8 cellular contexts compared by ENCODE assay signal in the genomic region with DNA sequence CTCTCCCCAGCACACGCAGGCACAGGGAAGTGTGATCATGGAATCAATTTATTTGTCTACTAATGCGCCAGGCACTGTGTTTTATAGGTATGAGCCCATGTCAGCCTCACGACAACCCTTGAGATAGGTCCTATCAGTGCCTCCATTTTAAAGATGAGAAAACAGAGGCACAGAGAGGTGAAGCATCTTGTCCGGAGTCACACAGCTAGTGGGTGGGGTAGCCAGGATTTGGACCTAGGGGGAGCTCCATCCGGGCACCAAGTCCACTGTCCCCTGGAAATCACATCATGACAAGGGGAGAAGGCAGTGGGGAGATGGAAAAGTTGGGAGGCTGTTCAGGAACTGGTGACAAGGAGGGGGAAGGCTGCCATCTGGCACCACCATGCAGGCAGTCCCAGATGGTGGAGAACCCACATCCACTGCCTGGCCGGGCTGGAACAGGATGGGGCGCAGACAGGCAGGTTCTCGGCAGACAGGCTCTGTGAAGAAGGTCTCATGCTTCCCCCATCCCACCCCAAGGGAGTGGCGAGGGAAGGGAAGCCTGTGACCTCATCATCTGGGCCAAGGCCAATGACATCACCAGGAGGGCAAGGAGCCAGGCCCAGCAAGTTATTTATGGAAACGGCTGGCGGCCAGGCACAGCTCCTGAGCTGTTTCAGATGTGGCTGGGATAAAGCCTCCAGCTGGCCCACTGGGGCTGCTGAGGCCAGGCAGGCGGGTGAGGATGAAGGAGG.
A peak's percentile ranks its signal among the peaks of the same experiment; 100 is the strongest.
DNase-seq lines count a peak whose midpoint lies in the region; ATAC-seq, FAIRE-seq and TF ChIP-seq lines count a peak whose summit lies in the region.

No MANE protein-coding gene starts in this region.

- no peaks in the 10 kb centered on the region for H3K79me2 ChIP-seq in PC-3 (ENCODE audit: low read length)

- intact Hi-C loops in PC-3 (cut with micrococcal nuclease) = no loop called here
- intact Hi-C loops in pancreas (cut with DNase I) = no loop called here
- intact Hi-C loops in CD14-positive monocyte (cut with micrococcal nuclease) = no loop called here

- H3K4me3 Mint-ChIP-seq in CD14-positive monocyte = peak overlapping the region in 1 of 2 donors; percentile 54

- POLR2A ChIA-PET in PC-3 (lab: Charles Lee; ENCODE audit: unreplicated experiment) = no interaction called here

- H3K36me3 ChIP-seq in PC-3 (ENCODE audit: low read depth, low read length) (no peaks in the 10 kb centered on the region), pancreas (no peaks in the 10 kb centered on the region)

- CTCF ChIA-PET in PC-3 (lab: Charles Lee) = no interaction called here

- H3F3A ChIP-seq in PC-3 (ENCODE audit: low read length, unreplicated experiment) = no peaks in the 10 kb centered on the region

- H3K4me1 Mint-ChIP-seq in CD14-positive monocyte = peaks cover 9% of the 10 kb centered on the region

- DNase-seq in EH (ENCODE audit: low read depth) = peak; percentile 63
- peak; percentile 60 for DNase-seq in PC-3
- peak; percentile 56 for DNase-seq in fibroblast of the conjunctiva (ENCODE audit: low read depth)
- DNase-seq in pancreas = peak; percentile 74 to 93 (median 87)
- no peak for DNase-seq in stimulated activated CD4-positive, alpha-beta T cell treated with anti-CD3 and anti-CD28 coated beads, Interleukin-15, amount 100 ng/mL, for 24 hours
- no peak for DNase-seq in CD14-positive monocyte (ENCODE audit: low spot score)
- no peak for DNase-seq in HPDE6-E6E7 (ENCODE audit: extremely low spot score)

- H3K27ac Mint-ChIP-seq in CD14-positive monocyte = no peak overlapping the region

- no peak for FAIRE-seq in pancreas (lab: Jason Lieb, UNC)

- no peak overlapping the region for H3K9ac ChIP-seq in PC-3 (ENCODE audit: low read length)

- TF ChIP-seq CTCF in PC-3 (conservative IDR thresholded peaks at IDR 0.05; ENCODE audit: low read depth, low read length) (no peak), pancreas (IDR thresholded peaks at IDR 0.05) (no peak), CD14-positive monocyte (IDR thresholded peaks at IDR 0.05) (no peak)

- H3K9me3 Mint-ChIP-seq in CD14-positive monocyte = peaks cover 0 to 1% (median 0%) of the 10 kb centered on the region in 7 donors

- H2AFZ ChIP-seq in PC-3 (ENCODE audit: low read length) = no peak overlapping the region

- no peaks in the 10 kb centered on the region for H4K20me1 ChIP-seq in PC-3 (ENCODE audit: low read length)

- H3K27ac ChIP-seq in PC-3 (ENCODE audit: low read length) (no peak overlapping the region), pancreas (no peak overlapping the region)

- no peaks in the 10 kb centered on the region for H3K9me2 ChIP-seq in PC-3 (replicated peaks; ENCODE audit: low read length)

- H3K4me1 ChIP-seq in PC-3 (ENCODE audit: insufficient read depth, low read length) = no peaks in the 10 kb centered on the region
- H3K4me1 ChIP-seq in pancreas = peaks cover 0 to 6% (median 5%) of the 10 kb centered on the region in 3 donors

- no peaks in the 10 kb centered on the region for H3K9me3 ChIP-seq in PC-3 (ENCODE audit: low read length)
- no peaks in the 10 kb centered on the region for H3K9me3 ChIP-seq in pancreas

- H3K27me3 ChIP-seq in PC-3 (ENCODE audit: low read length) (peaks cover 62% of the 10 kb centered on the region), pancreas (no peaks in the 10 kb centered on the region)

- WGBS in pancreas, 2 donors = 35 to 45% methylated on average over 11 to 12 of the region's 12 CpGs

- no peak overlapping the region for H3K4me2 ChIP-seq in PC-3 (ENCODE audit: low read length)

- ATAC-seq in PC-3 (no peak), pancreas (peak; percentile 87 to 94 (median 94)), GM19328 (IDR thresholded peaks at IDR 0.05; ENCODE audit: unreplicated experiment) (no peak)

- H3K4me3 ChIP-seq in PC-3 (ENCODE audit: low read length) = no peak overlapping the region
- no peak overlapping the region for H3K4me3 ChIP-seq in pancreas

- H3K27me3 Mint-ChIP-seq in CD14-positive monocyte (ENCODE audit: low read depth in 3 of 3) = peaks cover 12 to 16% (median 16%) of the 10 kb centered on the region in 3 donors

- H3K36me3 Mint-ChIP-seq in CD14-positive monocyte = no peaks in the 10 kb centered on the region

- no TSS peak for BruUV-seq in PC-3 (replicated peaks; lab: Mats Ljungman, UMichigan)

Comparison
In these comparisons a context has a peak if more than half of its experiments do, and no peak if none do; other contexts are left out.
1. DNase-seq: peak in EH (single experiment), PC-3 (single experiment), fibroblast of the conjunctiva (single experiment) and pancreas (6 of 6); none in stimulated activated CD4-positive, alpha-beta T cell treated with anti-CD3 and anti-CD28 coated beads, Interleukin-15, amount 100 ng/mL, for 24 hours (single experiment), CD14-positive monocyte (single experiment) and HPDE6-E6E7 (single experiment).
2. ATAC-seq: peak in pancreas (4 of 4); none in PC-3 (single experiment) and GM19328 (single experiment).